ENCODE assay signal across 8 cellular contexts in the genomic region with DNA sequence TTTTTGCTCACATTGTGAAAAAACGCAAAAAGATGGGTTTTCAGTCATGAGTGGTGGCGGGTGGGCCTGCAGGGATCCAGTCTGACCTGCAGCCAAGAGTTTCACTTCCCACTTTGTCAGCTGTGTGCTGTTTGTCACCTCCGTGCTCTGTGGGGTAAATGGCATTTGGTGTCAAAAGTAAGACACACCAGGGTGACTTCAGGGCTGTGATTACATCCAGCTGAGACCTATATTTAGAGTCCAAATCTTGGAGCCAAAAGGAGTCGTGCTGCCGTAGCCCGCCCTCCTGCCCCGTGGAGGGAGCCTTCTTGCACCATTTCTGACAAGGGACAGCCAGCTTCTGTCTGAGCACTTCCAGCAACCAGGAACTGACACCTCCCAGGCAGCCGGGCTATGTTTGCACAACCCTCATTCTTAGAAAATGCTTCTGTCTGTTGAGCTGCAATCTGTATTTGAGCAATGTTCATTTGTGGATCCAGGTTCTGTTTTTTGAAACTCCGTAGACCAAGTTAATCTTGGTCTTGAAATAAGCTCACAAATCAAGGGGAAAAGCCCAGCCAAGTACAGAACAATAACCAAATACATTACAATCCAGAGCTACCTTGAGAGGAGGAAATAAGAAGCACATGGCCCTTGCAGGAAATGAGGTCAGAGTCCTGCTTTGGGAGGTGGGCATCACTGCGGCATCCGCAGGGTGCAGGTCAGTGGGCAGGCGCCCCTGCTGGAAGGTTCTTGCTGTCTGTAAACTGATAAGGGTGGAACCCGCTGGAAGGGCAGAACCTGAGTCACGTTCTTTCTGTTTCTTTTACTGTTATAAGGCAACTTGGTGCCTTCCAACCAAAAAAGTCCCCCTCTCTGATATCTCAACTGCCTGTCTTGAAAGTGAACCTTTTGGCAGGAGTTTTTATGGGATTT. TPM values are rescaled to one million over a fixed set of nuclear protein-coding genes. Genes with fewer than 3 reads are reported as not detected.
DNase-seq lines count a peak whose midpoint lies in the region; ATAC-seq and TF ChIP-seq lines count a peak whose summit lies in the region.

No MANE protein-coding gene starts in this region.

- no peak overlapping the region for H4K5ac ChIP-seq in mesendoderm (ENCODE audit: low read length)

- H3K79me1 ChIP-seq in mesendoderm (ENCODE audit: low read length) = no peaks in the 10 kb centered on the region

- no peak overlapping the region for H3K56ac ChIP-seq in mesendoderm (ENCODE audit: low read length)

- peaks cover 46% of the 10 kb centered on the region for H3F3A ChIP-seq in MM.1S (ENCODE audit: insufficient read depth, low read length)

- H4K20me1 ChIP-seq in DND-41 (ENCODE audit: insufficient read depth, low read length) (no peaks in the 10 kb centered on the region), MM.1S (ENCODE audit: insufficient read depth, low read length) (no peaks in the 10 kb centered on the region)

- no peak overlapping the region for H3K23ac ChIP-seq in mesendoderm (ENCODE audit: low read length)

- H3K9ac ChIP-seq in DND-41 (ENCODE audit: low read depth, low read length) (peak overlapping the region; percentile 59), MM.1S (ENCODE audit: low read length) (peak overlapping the region; percentile 63), mesendoderm (ENCODE audit: low read length) (no peak overlapping the region)

- H3K4me3 Mint-ChIP-seq in dendritic cell treated with granulocyte-macrophage colony-stimulating factor and Interleukin-4, amounts not matched to agents 40 ng/mL and 50 ng/mL, for 4 days = peak overlapping the region; percentile 71

- peaks cover 98% of the 10 kb centered on the region for H3K4me1 Mint-ChIP-seq in dendritic cell treated with granulocyte-macrophage colony-stimulating factor and Interleukin-4, amounts not matched to agents 40 ng/mL and 50 ng/mL, for 4 days (ENCODE audit: low read depth)

- peaks cover 12% of the 10 kb centered on the region for H3K27me3 Mint-ChIP-seq in dendritic cell treated with granulocyte-macrophage colony-stimulating factor and Interleukin-4, amounts not matched to agents 40 ng/mL and 50 ng/mL, for 4 days

- H3K18ac ChIP-seq in mesendoderm (ENCODE audit: low read length) = no peak overlapping the region

- H3K9me3 ChIP-seq in DND-41 (ENCODE audit: insufficient read depth, low read length, severe bottlenecking) (no peaks in the 10 kb centered on the region), MM.1S (replicated peaks; ENCODE audit: insufficient read depth, low read length) (no peaks in the 10 kb centered on the region)

- peak overlapping the region in 1 of 2 experiments; percentile 23; a peak in 1 of 4 replicates for H3K4me3 ChIP-seq in DND-41 (ENCODE audit: low read depth in 1 of 2, low read length in 2 of 2)
- 0 out of 2 replicates have a peak overlapping the region, but pooled peaks have one; percentile 4 for H3K4me3 ChIP-seq in MM.1S (ENCODE audit: low read length)
- H3K4me3 ChIP-seq in mesendoderm (ENCODE audit: low read length) = no peak overlapping the region

- ATAC-seq in DND-41 (ENCODE audit: insufficient read depth, low read depth) (no peak), GM21529 (IDR thresholded peaks at IDR 0.05; ENCODE audit: unreplicated experiment) (peak; percentile 64)

- H3K36me3 Mint-ChIP-seq in dendritic cell treated with granulocyte-macrophage colony-stimulating factor and Interleukin-4, amounts not matched to agents 40 ng/mL and 50 ng/mL, for 4 days (ENCODE audit: low read depth) = peaks cover 26% of the 10 kb centered on the region

- H3K27me3 ChIP-seq in DND-41 (ENCODE audit: insufficient read depth, low read length, poor library complexity) (no peaks in the 10 kb centered on the region), MM.1S (replicated peaks; ENCODE audit: insufficient read depth, low read length) (peaks cover 30% of the 10 kb centered on the region), mesendoderm (ENCODE audit: insufficient read depth, low read length, poor library complexity) (no peaks in the 10 kb centered on the region)

- no peaks in the 10 kb centered on the region for H3K9me3 Mint-ChIP-seq in dendritic cell treated with granulocyte-macrophage colony-stimulating factor and Interleukin-4, amounts not matched to agents 40 ng/mL and 50 ng/mL, for 4 days

- no peak overlapping the region for H2BK15ac ChIP-seq in mesendoderm (replicated peaks; ENCODE audit: low read depth)

- H2AK5ac ChIP-seq in mesendoderm (ENCODE audit: low read length) = no peak overlapping the region

- H2BK5ac ChIP-seq in mesendoderm (ENCODE audit: low read length) = no peak overlapping the region

- peak overlapping the region; percentile 99 for H3K27ac ChIP-seq in DND-41 (ENCODE audit: low read length)
- H3K27ac ChIP-seq in MM.1S (ENCODE audit: low read length) = peak overlapping the region; percentile 86
- H3K27ac ChIP-seq in mesendoderm (ENCODE audit: low read depth, low read length) = no peak overlapping the region

- H3K4me1 ChIP-seq in DND-41 (ENCODE audit: insufficient read depth, low read length) (peaks cover 100% of the 10 kb centered on the region), MM.1S (ENCODE audit: low read length) (peaks cover 63% of the 10 kb centered on the region), mesendoderm (ENCODE audit: control insufficient read depth, low read depth, low read length) (peaks cover 2% of the 10 kb centered on the region)

- H3K79me2 ChIP-seq in DND-41 (ENCODE audit: insufficient read depth, low read length) (peaks cover 77% of the 10 kb centered on the region), MM.1S (ENCODE audit: low read length) (no peaks in the 10 kb centered on the region), mesendoderm (ENCODE audit: control insufficient read depth, insufficient read depth, low read length) (no peaks in the 10 kb centered on the region)

- DNase-seq in DND-41 (peak; percentile 57), MM.1S (peak; percentile 66), mesendoderm (peak; percentile 61), DMS79 (lab: John Stamatoyannopoulos, UW) (no peak)
- peak; percentile 66 to 71 for DNase-seq in activated CD4-positive, alpha-beta T cell treated with anti-CD3 and anti-CD28 coated beads for 4 hours
- DNase-seq in stimulated activated CD8-positive, alpha-beta memory T cell treated with anti-CD3 and anti-CD28 coated beads, Interleukin-7, amount 100 ng/mL, for 1 hour (ENCODE audit: low read depth in 2 of 2) = peak; percentile 39 to 47

- whole genome bisulfite sequencing in mesendoderm (ENCODE audit: extremely low coverage, insufficient coverage, low lambda C conversion rate) = no CpG with 5 or more reads among the region's 14 CpGs

- peaks cover 18% of the 10 kb centered on the region; the same call in 1 of the 2 replicates for H3K36me3 ChIP-seq in DND-41 (ENCODE audit: insufficient read depth, low read length)
- no peaks in the 10 kb centered on the region for H3K36me3 ChIP-seq in MM.1S (replicated peaks; ENCODE audit: insufficient read depth, low read length)
- H3K36me3 ChIP-seq in mesendoderm (ENCODE audit: control insufficient read depth, insufficient read depth, low read length) = no peaks in the 10 kb centered on the region

- H2AFZ ChIP-seq in DND-41 (ENCODE audit: low read depth, low read length) (peak overlapping the region; percentile 9; the same call in 1 of the 2 replicates), MM.1S (ENCODE audit: low read length) (peak overlapping the region; percentile 21)

- H4K8ac ChIP-seq in mesendoderm (ENCODE audit: low read depth, low read length) = no peak overlapping the region

- intact Hi-C loops in dendritic cell treated with granulocyte-macrophage colony-stimulating factor and Interleukin-4, amounts not matched to agents 40 ng/mL and 50 ng/mL, for 4 days (cut with micrococcal nuclease) = no loop called here

- H3K4me2 ChIP-seq in DND-41 (ENCODE audit: insufficient read depth, low read length) (peak overlapping the region; percentile 62), MM.1S (ENCODE audit: low read depth, low read length) (peak overlapping the region; percentile 61), mesendoderm (ENCODE audit: low read length) (no peak overlapping the region)

- no peaks in the 10 kb centered on the region for H3K9me2 ChIP-seq in MM.1S (replicated peaks; ENCODE audit: insufficient read depth, low read length)

- no peak overlapping the region for H2BK120ac ChIP-seq in mesendoderm (ENCODE audit: low read depth, low read length)

- H3K4ac ChIP-seq in mesendoderm (ENCODE audit: low read depth, low read length) = no peak overlapping the region

- TF ChIP-seq CTCF in DND-41 (IDR thresholded peaks at IDR 0.05; ENCODE audit: borderline replicate concordance, extremely low read depth, low read length, poor library complexity, severe bottlenecking) = peak; percentile 17
- peak; percentile 58 for TF ChIP-seq CTCF in MM.1S (IDR thresholded peaks at IDR 0.05; ENCODE audit: low read length)

- peak overlapping the region; percentile 94 for H3K27ac Mint-ChIP-seq in dendritic cell treated with granulocyte-macrophage colony-stimulating factor and Interleukin-4, amounts not matched to agents 40 ng/mL and 50 ng/mL, for 4 days

RNA-seq across cellular contexts. Expression of a gene that starts 14.4 kb away (rescaled TPM):
- polyA plus RNA-seq in mesendoderm (2013, experiment 1 of 2) = 0.21 TPM
- 0.27 TPM for polyA plus RNA-seq in mesendoderm (2013, experiment 2 of 2)
